In genomic region chr17:7281953-7282751, GRCh38 we compare ENCODE assay signal across 8 cellular contexts. TPM values are rescaled to one million over a fixed set of nuclear protein-coding genes. Genes with fewer than 3 reads are reported as not detected.
A peak's percentile ranks its signal among the peaks of the same experiment; 100 is the strongest.
DNase-seq lines count a peak whose midpoint lies in the region; ATAC-seq, FAIRE-seq and TF ChIP-seq lines count a peak whose summit lies in the region.

No MANE protein-coding gene starts in this region.

- DNase-seq in activated naive CD4-positive, alpha-beta T cell treated with anti-CD3 and anti-CD28 coated beads, Interleukin-2, amount 50 U/mL, for 16 hours = no peak
- no peak for DNase-seq in bronchial epithelial cell (ENCODE audit: low read depth)
- peak in 1 of 2 donors; percentile 89 for DNase-seq in lower leg skin (ENCODE audit: low spot score in 2 of 2)
- peak; percentile 40 to 51 for DNase-seq in uterus
- DNase-seq in NCI-H345 treated with DMSO at 0.1 percent for 48 hours (lab: John Stamatoyannopoulos, UW; ENCODE audit: unreplicated experiment) = no peak

- H3K9me3 Mint-ChIP-seq in activated naive CD4-positive, alpha-beta T cell treated with anti-CD3 and anti-CD28 coated beads, Interleukin-2, amount 50 U/mL, for 24 hours = no peaks in the 10 kb centered on the region

- no peak for FAIRE-seq in bronchial epithelial cell (lab: Jason Lieb, UNC)

- intact Hi-C loops in lower leg skin (cut with DNase I; ENCODE audit: low total_unique reads) (loop anchor here (2.0 kb wide), 1 partner anchor 61 kb away; no protein-coding TSS in a partner anchor), uterus (cut with DNase I; ENCODE audit: low total_unique reads) (loop anchor here (2.0 kb wide), 1 partner anchor 15 kb away; no protein-coding TSS in a partner anchor)

- H3K4me1 Mint-ChIP-seq in activated naive CD4-positive, alpha-beta T cell treated with anti-CD3 and anti-CD28 coated beads, Interleukin-2, amount 50 U/mL, for 24 hours = peaks cover 11% of the 10 kb centered on the region

- H3K36me3 ChIP-seq in bronchial epithelial cell (ENCODE audit: control insufficient read depth, insufficient read depth, low read length) (no peaks in the 10 kb centered on the region), uterus (no peaks in the 10 kb centered on the region)

- ATAC-seq in HG02938 (IDR thresholded peaks at IDR 0.05; ENCODE audit: unreplicated experiment) = no peak
- ATAC-seq in HG02642 (IDR thresholded peaks at IDR 0.05; ENCODE audit: poor library complexity, unreplicated experiment) = no peak

- WGBS in lower leg skin, 2 donors = 7 to 8% methylated on average over 24 to 37 of the region's 43 CpGs

- peak overlapping the region; percentile 60 to 75 for H3K27ac ChIP-seq in uterus

- H3K27me3 ChIP-seq in bronchial epithelial cell (ENCODE audit: control insufficient read depth, insufficient read depth, low read length) = peaks cover 5% of the 10 kb centered on the region
- H3K27me3 ChIP-seq in uterus = no peaks in the 10 kb centered on the region

- H3K4me3 Mint-ChIP-seq in activated naive CD4-positive, alpha-beta T cell treated with anti-CD3 and anti-CD28 coated beads, Interleukin-2, amount 50 U/mL, for 24 hours = peak overlapping the region; percentile 84

- peaks cover 9% of the 10 kb centered on the region for H3K27me3 Mint-ChIP-seq in activated naive CD4-positive, alpha-beta T cell treated with anti-CD3 and anti-CD28 coated beads, Interleukin-2, amount 50 U/mL, for 24 hours

- H3K4me1 ChIP-seq in uterus = peaks cover 0 to 16% of the 10 kb centered on the region in 2 donors

- TF ChIP-seq CTCF in bronchial epithelial cell (IDR thresholded peaks at IDR 0.05; ENCODE audit: insufficient read depth, low read length, severe bottlenecking) (no peak), lower leg skin (IDR thresholded peaks at IDR 0.05) (no peak), uterus (IDR thresholded peaks at IDR 0.05) (no peak)

- H3K27ac Mint-ChIP-seq in activated naive CD4-positive, alpha-beta T cell treated with anti-CD3 and anti-CD28 coated beads, Interleukin-2, amount 50 U/mL, for 24 hours = no peak overlapping the region

- no peaks in the 10 kb centered on the region for H3K36me3 Mint-ChIP-seq in activated naive CD4-positive, alpha-beta T cell treated with anti-CD3 and anti-CD28 coated beads, Interleukin-2, amount 50 U/mL, for 24 hours

- TF ChIP-seq POLR2A in lower leg skin (IDR thresholded peaks at IDR 0.05) (no peak), uterus (IDR thresholded peaks at IDR 0.05) (no peak)

- H3K4me3 ChIP-seq in bronchial epithelial cell (ENCODE audit: low read depth, low read length) (peak overlapping the region; percentile 39), lower leg skin (ENCODE audit: low read depth, poor library complexity, severe bottlenecking) (peak overlapping the region; percentile 29), uterus (peak overlapping the region; percentile 34 to 42)

- no peaks in the 10 kb centered on the region for H3K9me3 ChIP-seq in uterus

RNA-seq across cellular contexts. Expression of gene SLC2A4, which starts 0.6 kb away (rescaled TPM):
- total RNA-seq in bronchial epithelial cell = under 0.01 and 0.13 TPM in 2 replicates
- 10 to 100 TPM in 2 of 4 donors, 1 to 10 TPM in 2; 4.3 to 13.6 (median 8.4) TPM for total RNA-seq in lower leg skin
- 10 to 100 TPM in 2 of 4 donors, 1 to 10 TPM in 2; 1.8 to 25.9 (median 12.6) TPM for total RNA-seq in uterus

RNA-seq across cellular contexts. Expression of gene YBX2, which starts 12.3 kb away (rescaled TPM):
- total RNA-seq in bronchial epithelial cell = 0.26 and 1.0 TPM in 2 replicates
- 1 to 10 TPM in 3 of 4 donors, under 1 TPM in 1; 0.17 to 8.0 (median 2.4) TPM for total RNA-seq in lower leg skin
- 1 to 10 TPM in 2 of 4 donors, not detected in 2; 2.4 to 4.4 TPM for total RNA-seq in uterus

RNA-seq across cellular contexts. Expression of gene CLDN7, which starts 19.9 kb away (rescaled TPM):
- total RNA-seq in bronchial epithelial cell (546 and 850 TPM in 2 replicates), lower leg skin (10 to 100 TPM in 3 of 4 donors, 1 to 10 TPM in 1; 6.7 to 25.6 (median 14.4) TPM), uterus (10 to 100 TPM in 1 of 4 donors, under 1 TPM in 3; 0.29 to 24.4 (median 0.68) TPM)

RNA-seq across cellular contexts. Expression of gene EIF5A, which starts 25.3 kb away (rescaled TPM):
- total RNA-seq in bronchial epithelial cell (653 and 709 TPM in 2 replicates), lower leg skin (100 to 1,000 TPM; 203 to 261 (median 221) TPM), uterus (100 to 1,000 TPM in 3 of 4 donors, 10 to 100 TPM in 1; 75.3 to 219 (median 198) TPM)

RNA-seq across cellular contexts. Expression of gene ELP5, which starts 30.1 kb away (rescaled TPM):
- total RNA-seq in bronchial epithelial cell (16.5 and 20.0 TPM in 2 replicates), lower leg skin (10 to 100 TPM; 10.8 to 20.6 (median 17.1) TPM), uterus (10 to 100 TPM; 41.9 to 65.6 (median 51.3) TPM)

Comparison
In these comparisons a context has a peak if more than half of its experiments do, and no peak if none do; other contexts are left out.
1. DNase-seq: peak in uterus (2 of 2); none in activated naive CD4-positive, alpha-beta T cell treated with anti-CD3 and anti-CD28 coated beads, Interleukin-2, amount 50 U/mL, for 16 hours (single experiment), bronchial epithelial cell (single experiment) and NCI-H345 treated with DMSO at 0.1 percent for 48 hours (single experiment).
2. RNA of gene CLDN7, which starts 19.9 kb away (total RNA-seq): 546 to 850 TPM in bronchial epithelial cell; 6.7 to 25.6 TPM in lower leg skin and 0.29 to 24.4 TPM in uterus; every median in the first group is over 10 times any median in the second.
3. Peak in every context shown above with its lines, with median percentiles within 50 percentile points of each other: H3K4me3 ChIP-seq.